10 cellular contexts compared by ENCODE assay signal in the genomic region with DNA sequence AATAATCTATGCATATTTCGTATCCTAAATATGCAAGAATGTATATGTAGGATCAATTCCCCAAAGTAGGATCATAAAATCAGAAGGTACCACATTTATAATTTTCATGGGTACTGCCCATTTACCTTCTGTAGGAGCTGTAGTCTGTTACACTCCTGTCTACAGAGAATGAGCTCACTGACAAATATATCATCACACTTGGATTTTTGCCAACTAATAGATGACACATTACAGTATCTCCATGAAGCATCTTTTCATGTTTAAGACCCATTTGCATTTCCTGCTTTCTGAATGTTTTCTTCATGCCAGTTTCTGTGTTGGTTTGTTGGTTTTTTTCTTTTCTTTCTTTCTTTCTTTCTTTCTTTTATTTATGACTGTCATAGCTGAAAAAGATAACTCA.
A peak's percentile ranks its signal among the peaks of the same experiment; 100 is the strongest.
DNase-seq lines count a peak whose midpoint lies in the region; ATAC-seq, FAIRE-seq and TF ChIP-seq lines count a peak whose summit lies in the region.
"Had no signal": no experiment of that assay in that cellular context is flagged by ENCODE, and none has a peak within 500 bp of the region (broad histone marks: within the 10 kb centered on the region; RNA-seq: fewer than 3 reads in every experiment).

No MANE protein-coding gene starts in this region.

- no peak for TF ChIP-seq RAD21 in SK-N-SH (IDR thresholded peaks at IDR 0.05; ENCODE audit: low read length)

- CTCF ChIA-PET in SK-N-SH (lab: Yijun Ruan, JAX): interaction anchor here (0.9 to 1.3 kb wide), 3 partner anchors 13 to 187 kb away, joined by 3 read pairs; no protein-coding TSS in a partner anchor

- POLR2A ChIA-PET in SK-N-SH (lab: Yijun Ruan, JAX): no interaction called here

- intact Hi-C loops in pancreas (cut with DNase I): loop anchor here in 1 of 3 donors (10.0 kb wide), 1 partner anchor 52 kb away; no protein-coding TSS in a partner anchor

- H3K4me3 ChIP-seq in SK-N-SH (ENCODE audit: low read depth in 2 of 2, low read length in 1 of 2): no peak overlapping the region
- H3K4me3 ChIP-seq in pancreas: no peak overlapping the region
- no peak overlapping the region for H3K4me3 ChIP-seq in Peyer's patch

- H3K9me3 ChIP-seq in SK-N-SH: no peaks in the 10 kb centered on the region
- no peaks in the 10 kb centered on the region for H3K9me3 ChIP-seq in pancreas
- H3K9me3 ChIP-seq in Peyer's patch: no peaks in the 10 kb centered on the region

- no peaks in the 10 kb centered on the region for H3K9me2 ChIP-seq in SK-N-SH

- TF ChIP-seq POLR2A in Peyer's patch (IDR thresholded peaks at IDR 0.05): no peak

- H2AFZ ChIP-seq in SK-N-SH (ENCODE audit: low read depth): no peak overlapping the region

- H4K20me1 ChIP-seq in SK-N-SH (ENCODE audit: insufficient read depth): peaks cover 5% of the 10 kb centered on the region; the same call in 1 of the 2 replicates

- H3K4me2 ChIP-seq in SK-N-SH: no peak overlapping the region

- DNase-seq in ELR (ENCODE audit: low read depth) (peak; percentile 79), SK-N-SH (no peak), islet precursor cell (no peak), pancreas (no peak), Peyer's patch (no peak)
- no peak for DNase-seq in stimulated activated naive CD4-positive, alpha-beta T cell (lab: John Stamatoyannopoulos, UW)

- H3K36me3 ChIP-seq in SK-N-SH (replicated peaks in 1 of 2; ENCODE audit: control insufficient read depth in 1 of 2, insufficient read depth in 2 of 2, low read length in 1 of 2) (peaks cover 95 to 98% of the 10 kb centered on the region in 2 experiments), pancreas (peaks cover 11 to 94% (median 50%) of the 10 kb centered on the region in 3 donors), Peyer's patch (peaks cover 0 to 98% (median 7%) of the 10 kb centered on the region in 3 donors)

- 97% methylated on average over 1 of the region's 1 CpG for WGBS in SK-N-SH (ENCODE audit: low lambda C conversion rate)
- 93 to 97% methylated on average over 1 of the region's 1 CpG for WGBS in pancreas, 2 donors

- no peak overlapping the region for H3K9ac ChIP-seq in SK-N-SH

- no peaks in the 10 kb centered on the region; a peak in 1 of 4 replicates for H3K4me1 ChIP-seq in SK-N-SH (ENCODE audit: control insufficient read depth in 1 of 2, insufficient read depth in 2 of 2, low read depth in 1 of 2, low read length in 1 of 2)
- H3K4me1 ChIP-seq in pancreas: no peaks in the 10 kb centered on the region
- no peaks in the 10 kb centered on the region for H3K4me1 ChIP-seq in Peyer's patch

- TF ChIP-seq EP300 in SK-N-SH (IDR thresholded peaks at IDR 0.05; ENCODE audit: borderline replicate concordance in 1 of 2, low read depth in 1 of 2, low read length in 1 of 2): no peak

- peaks cover 3% of the 10 kb centered on the region for H3F3A ChIP-seq in SK-N-SH (replicated peaks; ENCODE audit: insufficient read depth)

- peaks cover 7% of the 10 kb centered on the region for H3K79me2 ChIP-seq in SK-N-SH (ENCODE audit: insufficient read depth)

- H3K27ac ChIP-seq in SK-N-SH (ENCODE audit: low read depth in 2 of 2, low read length in 1 of 2): no peak overlapping the region
- H3K27ac ChIP-seq in pancreas: no peak overlapping the region
- H3K27ac ChIP-seq in Peyer's patch: no peak overlapping the region

- H3K27me3 ChIP-seq in SK-N-SH (ENCODE audit: insufficient read depth) (no peaks in the 10 kb centered on the region), pancreas (no peaks in the 10 kb centered on the region), Peyer's patch (no peaks in the 10 kb centered on the region)

- TF ChIP-seq CTCF in SK-N-SH (IDR thresholded peaks at IDR 0.05): no peak
- TF ChIP-seq CTCF in pancreas (IDR thresholded peaks at IDR 0.05): no peak
- TF ChIP-seq CTCF in Peyer's patch (IDR thresholded peaks at IDR 0.05): no peak

- FAIRE-seq in pancreas (lab: Jason Lieb, UNC): no peak
- FAIRE-seq: TTC549 had no signal

- ATAC-seq in GM19372 (IDR thresholded peaks at IDR 0.05; ENCODE audit: low read depth, unreplicated experiment) (peak; percentile 70), HG02884 (IDR thresholded peaks at IDR 0.05; ENCODE audit: unreplicated experiment) (peak; percentile 76), pancreas (no peak)
- ATAC-seq: sciatic nerve had no signal

TF ChIP-seq in SK-N-SH, 30 proteins besides CTCF, POLR2A, EP300 and RAD21:
- TF ChIP-seq SMC3 (IDR thresholded peaks at IDR 0.05; ENCODE audit: low read depth, low read length) (no peak), NFIC (IDR thresholded peaks at IDR 0.05; ENCODE audit: borderline replicate concordance) (peak; percentile 84), EZH2phosphoT487 (IDR thresholded peaks at IDR 0.05; ENCODE audit: borderline replicate concordance, low read depth) (no peak), YY1 (IDR thresholded peaks at IDR 0.05; ENCODE audit: low read depth) (no peak), NRF1 (IDR thresholded peaks at IDR 0.05; ENCODE audit: low read depth, low read length) (no peak), MXI1 (IDR thresholded peaks at IDR 0.05; ENCODE audit: low read depth, low read length) (no peak), PBX3 (IDR thresholded peaks at IDR 0.05) (peak; percentile 50), ELF1 (IDR thresholded peaks at IDR 0.05) (0 out of 2 replicates have a peak, but pooled peaks have one; percentile 9), RXRA (IDR thresholded peaks at IDR 0.05; ENCODE audit: borderline replicate concordance, low read depth) (no peak), TAF1 (IDR thresholded peaks at IDR 0.05; ENCODE audit: borderline replicate concordance, low read depth, low read length) (no peak), FOXJ3 (CRISPR knock-in tag; IDR thresholded peaks at IDR 0.05) (no peak), GATA2 (CRISPR knock-in tag; IDR thresholded peaks at IDR 0.05) (no peak), RCOR1 (IDR thresholded peaks at IDR 0.05; ENCODE audit: low read length) (no peak), TEAD4 (IDR thresholded peaks at IDR 0.05; ENCODE audit: borderline replicate concordance, insufficient read depth) (no peak), POLR2AphosphoS5 (IDR thresholded peaks at IDR 0.05; ENCODE audit: low read depth, low read length) (no peak), TCF12 (IDR thresholded peaks at IDR 0.05) (0 out of 2 replicates have a peak, but pooled peaks have one; percentile 13), CHD2 (IDR thresholded peaks at IDR 0.05; ENCODE audit: low read length, partially characterized antibody) (no peak), GABPA (IDR thresholded peaks at IDR 0.05; ENCODE audit: low read depth) (no peak)
- TF ChIP-seq, protein P1, sequence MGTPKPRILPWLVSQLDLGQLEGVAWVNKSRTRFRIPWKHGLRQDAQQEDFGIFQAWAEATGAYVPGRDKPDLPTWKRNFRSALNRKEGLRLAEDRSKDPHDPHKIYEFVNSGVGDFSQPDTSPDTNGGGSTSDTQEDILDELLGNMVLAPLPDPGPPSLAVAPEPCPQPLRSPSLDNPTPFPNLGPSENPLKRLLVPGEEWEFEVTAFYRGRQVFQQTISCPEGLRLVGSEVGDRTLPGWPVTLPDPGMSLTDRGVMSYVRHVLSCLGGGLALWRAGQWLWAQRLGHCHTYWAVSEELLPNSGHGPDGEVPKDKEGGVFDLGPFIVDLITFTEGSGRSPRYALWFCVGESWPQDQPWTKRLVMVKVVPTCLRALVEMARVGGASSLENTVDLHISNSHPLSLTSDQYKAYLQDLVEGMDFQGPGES (IDR thresholded peaks at IDR 0.05; ENCODE audit: low read depth, low read length): no peak
- TF ChIP-seq, protein P2, sequence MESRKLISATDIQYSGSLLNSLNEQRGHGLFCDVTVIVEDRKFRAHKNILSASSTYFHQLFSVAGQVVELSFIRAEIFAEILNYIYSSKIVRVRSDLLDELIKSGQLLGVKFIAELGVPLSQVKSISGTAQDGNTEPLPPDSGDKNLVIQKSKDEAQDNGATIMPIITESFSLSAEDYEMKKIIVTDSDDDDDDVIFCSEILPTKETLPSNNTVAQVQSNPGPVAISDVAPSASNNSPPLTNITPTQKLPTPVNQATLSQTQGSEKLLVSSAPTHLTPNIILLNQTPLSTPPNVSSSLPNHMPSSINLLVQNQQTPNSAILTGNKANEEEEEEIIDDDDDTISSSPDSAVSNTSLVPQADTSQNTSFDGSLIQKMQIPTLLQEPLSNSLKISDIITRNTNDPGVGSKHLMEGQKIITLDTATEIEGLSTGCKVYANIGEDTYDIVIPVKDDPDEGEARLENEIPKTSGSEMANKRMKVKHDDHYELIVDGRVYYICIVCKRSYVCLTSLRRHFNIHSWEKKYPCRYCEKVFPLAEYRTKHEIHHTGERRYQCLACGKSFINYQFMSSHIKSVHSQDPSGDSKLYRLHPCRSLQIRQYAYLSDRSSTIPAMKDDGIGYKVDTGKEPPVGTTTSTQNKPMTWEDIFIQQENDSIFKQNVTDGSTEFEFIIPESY (IDR thresholded peaks at IDR 0.05; ENCODE audit: borderline replicate concordance, low read depth): no peak
- TF ChIP-seq, protein P3, sequence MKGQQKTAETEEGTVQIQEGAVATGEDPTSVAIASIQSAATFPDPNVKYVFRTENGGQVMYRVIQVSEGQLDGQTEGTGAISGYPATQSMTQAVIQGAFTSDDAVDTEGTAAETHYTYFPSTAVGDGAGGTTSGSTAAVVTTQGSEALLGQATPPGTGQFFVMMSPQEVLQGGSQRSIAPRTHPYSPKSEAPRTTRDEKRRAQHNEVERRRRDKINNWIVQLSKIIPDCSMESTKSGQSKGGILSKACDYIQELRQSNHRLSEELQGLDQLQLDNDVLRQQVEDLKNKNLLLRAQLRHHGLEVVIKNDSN (IDR thresholded peaks at IDR 0.05; ENCODE audit: borderline replicate concordance, low read depth): no peak

Comparison
In these comparisons a context has a peak if more than half of its experiments do, and no peak if none do; other contexts are left out.
1. ATAC-seq: peak in GM19372 (single experiment) and HG02884 (single experiment); none in pancreas (0 of 4).